In genomic region chr16:4704491-4704890, GRCh38 we compare ENCODE assay signal across 16 cellular contexts.
"Had no signal": no experiment of that assay in that cellular context is flagged by ENCODE, and none has a peak within 500 bp of the region (broad histone marks: within the 10 kb centered on the region; RNA-seq: fewer than 3 reads in every experiment).

No MANE protein-coding gene starts in this region.

- DNase-seq: KBM-7, NCI-H1092, NCI-H1105 treated with DMSO at 0.1 percent for 48 hours, NCI-H1417 treated with DMSO at 0.1 percent for 48 hours, NCI-H146, NCI-H1694 treated with DMSO at 0.1 percent for 48 hours, NCI-H1930, NCI-H2081, NCI-H2107, NCI-H2227 treated with DMSO at 0.1 percent for 48 hours, NCI-H524, NCI-H526 treated with DMSO at 0.1 percent for 48 hours, NCI-H748 treated with DMSO at 0.1 percent for 48 hours, RPMI8226, SHP77 had no signal

- FAIRE-seq: RCC 7860 had no signal
